Comparison of ENCODE assay signal across 34 cellular contexts in genomic region chr2:47513981-47514520, GRCh38.
"Had no signal": no experiment of that assay in that cellular context is flagged by ENCODE, and none has a peak within 500 bp of the region (broad histone marks: within the 10 kb centered on the region; RNA-seq: fewer than 3 reads in every experiment).

No MANE protein-coding gene starts in this region.

- H3K27me3 ChIP-seq: body of pancreas, breast epithelium, MG63 had no signal

- H3K4me3 ChIP-seq: body of pancreas, breast epithelium, MG63, PC-9 had no signal

- H3K4me2 ChIP-seq: PC-9 had no signal

- H3K4me1 ChIP-seq: body of pancreas, breast epithelium had no signal

- H3K36me3 ChIP-seq: breast epithelium, MG63 had no signal

- H3K9me3 ChIP-seq: body of pancreas, breast epithelium, MG63 had no signal

- H3K27ac ChIP-seq: body of pancreas, breast epithelium, PC-9, RWPE1, VCaP had no signal

- DNase-seq: activated B cell treated with CpG ODN at 0.5 μM for 24 hours; activated CD4-positive, alpha-beta memory T cell treated with anti-CD3 and anti-CD28 coated beads for 36 hours; activated CD4-positive, alpha-beta T cell treated with anti-CD3 and anti-CD28 coated beads for 4 hours; activated CD4-positive, alpha-beta T cell treated with anti-CD3 and anti-CD28 coated beads, Interleukin-2, amount 50 U/mL, for 1 hour; activated CD4-positive, CD25-positive, alpha-beta regulatory T cell treated with anti-CD3 and anti-CD28 coated beads, Interleukin-2, amount 50 U/mL, for 72 hours; activated CD8-positive, alpha-beta memory T cell treated with anti-CD3 and anti-CD28 coated beads for 24 hours; activated CD8-positive, alpha-beta memory T cell treated with anti-CD3 and anti-CD28 coated beads, Interleukin-2, amount 10 ng/mL, durations not matched to agents 7 days and 5 days; activated CD8-positive, alpha-beta memory T cell treated with anti-CD3 and anti-CD28 coated beads, Interleukin-2, amount 50 U/mL, for 48 hours; activated effector memory CD4-positive, alpha-beta T cell treated with anti-CD3 and anti-CD28 coated beads, Interleukin-2, amount 50 U/mL, for 16 hours; activated naive CD4-positive, alpha-beta T cell; activated naive CD8-positive, alpha-beta T cell treated with anti-CD3 and anti-CD28 coated beads, Interleukin-2, amount 10 ng/mL, durations not matched to agents 7 days and 5 days; activated T-cell treated with anti-CD3 and anti-CD28 coated beads, Interleukin-2, amount 50 U/mL, for 72 hours; body of pancreas; Kasumi-1; KBM-7; MG63; NCI-H1048; NCI-H1417; NCI-H146; NCI-H187; NCI-H2029 treated with DMSO at 0.1 percent for 48 hours; NCI-H2107; NCI-H2171 treated with DMSO at 0.1 percent for 48 hours; NCI-H2227 treated with DMSO at 0.1 percent for 48 hours; NCI-H524 treated with DMSO at 0.1 percent for 48 hours; NK-92 treated with Interleukin-12 subunit alpha and Interleukin-12 subunit beta, amount 100 ng/mL, for 24 hours; PC-9; SW 1271; T-helper 1 cell; T-helper 2 cell; T-helper 9 cell had no signal
